Comparison of ENCODE assay signal across 18 cellular contexts in the genomic region with DNA sequence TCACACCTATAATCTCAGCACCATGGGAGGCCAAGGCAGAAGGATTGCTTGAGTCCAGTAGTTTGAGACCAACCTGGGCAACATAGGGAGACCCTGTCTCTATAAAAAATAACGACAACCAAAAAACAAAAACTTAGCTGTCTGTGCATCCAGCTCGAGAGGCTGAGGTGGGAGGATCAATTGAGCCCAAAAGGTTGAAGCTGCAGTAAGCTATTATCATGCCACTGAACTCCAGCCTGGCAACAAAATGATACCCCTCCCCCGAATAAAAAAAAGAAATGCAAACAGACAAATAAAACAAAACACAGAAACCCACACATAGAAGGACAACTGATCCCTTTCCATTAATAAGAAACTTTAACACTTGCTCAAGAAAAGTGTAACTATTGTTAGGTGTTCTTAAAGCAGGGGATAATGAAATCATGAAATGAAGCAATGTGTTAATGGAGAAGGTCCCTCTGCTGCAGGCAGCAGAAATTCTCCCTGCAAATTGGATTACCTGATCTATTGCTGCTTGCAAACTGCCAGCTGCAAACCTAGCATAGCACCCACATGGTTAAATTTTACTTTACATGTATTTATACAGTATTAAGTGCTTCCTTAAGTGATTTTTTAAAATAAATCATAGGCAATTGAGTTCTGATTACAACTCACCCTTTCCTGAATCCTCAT.
DNase-seq lines count a peak whose midpoint lies in the region; ATAC-seq and TF ChIP-seq lines count a peak whose summit lies in the region.
"Had no signal": no experiment of that assay in that cellular context is flagged by ENCODE, and none has a peak within 500 bp of the region (broad histone marks: within the 10 kb centered on the region; RNA-seq: fewer than 3 reads in every experiment).

No MANE protein-coding gene starts in this region.

- ATAC-seq in sciatic nerve = no peak
- no peak for ATAC-seq in activated naive CD4-positive, alpha-beta T cell treated with anti-CD3 and anti-CD28 coated beads, Interleukin-2, amount 50 U/mL, for 72 hours

- no peaks in the 10 kb centered on the region for H3K9me3 ChIP-seq in BE2C
- H3K9me3 ChIP-seq in HUES48 (ENCODE audit: control insufficient read depth, insufficient read depth, low read length) = peaks cover 3% of the 10 kb centered on the region
- H3K9me3 ChIP-seq: Peyer's patch had no signal

- no peaks in the 10 kb centered on the region for H3K36me3 Mint-ChIP-seq in activated naive CD4-positive, alpha-beta T cell treated with anti-CD3 and anti-CD28 coated beads, Interleukin-2, amount 50 U/mL, for 72 hours

- H3K9me3 Mint-ChIP-seq in activated naive CD4-positive, alpha-beta T cell treated with anti-CD3 and anti-CD28 coated beads, Interleukin-2, amount 50 U/mL, for 72 hours = peaks cover 2 to 6% of the 10 kb centered on the region in 2 donors

- H3K4me1 ChIP-seq in BE2C (no peaks in the 10 kb centered on the region; the same call in 1 of the 2 replicates), HUES48 (ENCODE audit: control insufficient read depth, insufficient read depth, low read length) (peaks cover 28% of the 10 kb centered on the region)
- H3K4me1 ChIP-seq: Peyer's patch had no signal

- no peaks in the 10 kb centered on the region for H3K27me3 ChIP-seq in BE2C
- no peaks in the 10 kb centered on the region for H3K27me3 ChIP-seq in HUES48 (ENCODE audit: control insufficient read depth, insufficient read depth, low read length)
- H3K27me3 ChIP-seq: Peyer's patch had no signal

- H3K27ac Mint-ChIP-seq in activated naive CD4-positive, alpha-beta T cell treated with anti-CD3 and anti-CD28 coated beads, Interleukin-2, amount 50 U/mL, for 72 hours = no peak overlapping the region

- H3K4me3 ChIP-seq in BE2C (ENCODE audit: low read depth, low read length) (no peak overlapping the region), HUES48 (ENCODE audit: low read depth, low read length) (no peak overlapping the region)
- H3K4me3 ChIP-seq: Peyer's patch had no signal

- intact Hi-C loops in sciatic nerve (cut with DNase I) = no loop called here

- H3K27ac ChIP-seq in HUES48 (ENCODE audit: low read depth, low read length) = peak overlapping the region; percentile 70
- H3K27ac ChIP-seq: Peyer's patch had no signal

- TF ChIP-seq CTCF in BE2C (IDR thresholded peaks at IDR 0.05; ENCODE audit: low read depth, low read length) = no peak

- DNase-seq in BE2C (peak; percentile 12), SK-N-DZ (ENCODE audit: low spot score) (peak; percentile 77), left kidney (ENCODE audit: low read depth, low spot score) (peak; percentile 7), NCI-H2107 treated with DMSO at 0.1 percent for 48 hours (lab: John Stamatoyannopoulos, UW; ENCODE audit: unreplicated experiment) (no peak), sciatic nerve (ENCODE audit: low spot score) (no peak)
- DNase-seq in activated naive CD4-positive, alpha-beta T cell treated with anti-CD3 and anti-CD28 coated beads, Interleukin-2, amount 50 U/mL, for 72 hours (ENCODE audit: low spot score in 2 of 2) = no peak
- DNase-seq: ACHN; CD4-positive, alpha-beta memory T cell; DND-41; GF-D8; MV-4-11; NCI-H1436; NCI-H2029 treated with DMSO at 0.1 percent for 48 hours; NCI-H2227 treated with DMSO at 0.1 percent for 48 hours; NCI-H526; Peyer's patch; SHP77 treated with DMSO at 0.1 percent for 48 hours had no signal

- H3K36me3 ChIP-seq in BE2C (no peaks in the 10 kb centered on the region), HUES48 (ENCODE audit: control insufficient read depth, insufficient read depth, low read length) (no peaks in the 10 kb centered on the region)
- H3K36me3 ChIP-seq: Peyer's patch had no signal

- no peak overlapping the region for H3K9ac ChIP-seq in HUES48 (ENCODE audit: low read depth, low read length)

Comparison
In these comparisons a context has a peak if more than half of its experiments do, and no peak if none do; other contexts are left out.
1. DNase-seq: peak in BE2C (single experiment), SK-N-DZ (single experiment) and left kidney (single experiment); none in NCI-H2107 treated with DMSO at 0.1 percent for 48 hours (single experiment), sciatic nerve (single experiment) and activated naive CD4-positive, alpha-beta T cell treated with anti-CD3 and anti-CD28 coated beads, Interleukin-2, amount 50 U/mL, for 72 hours (0 of 2).